1 cellular context compared by ENCODE assay signal in the genomic region with DNA sequence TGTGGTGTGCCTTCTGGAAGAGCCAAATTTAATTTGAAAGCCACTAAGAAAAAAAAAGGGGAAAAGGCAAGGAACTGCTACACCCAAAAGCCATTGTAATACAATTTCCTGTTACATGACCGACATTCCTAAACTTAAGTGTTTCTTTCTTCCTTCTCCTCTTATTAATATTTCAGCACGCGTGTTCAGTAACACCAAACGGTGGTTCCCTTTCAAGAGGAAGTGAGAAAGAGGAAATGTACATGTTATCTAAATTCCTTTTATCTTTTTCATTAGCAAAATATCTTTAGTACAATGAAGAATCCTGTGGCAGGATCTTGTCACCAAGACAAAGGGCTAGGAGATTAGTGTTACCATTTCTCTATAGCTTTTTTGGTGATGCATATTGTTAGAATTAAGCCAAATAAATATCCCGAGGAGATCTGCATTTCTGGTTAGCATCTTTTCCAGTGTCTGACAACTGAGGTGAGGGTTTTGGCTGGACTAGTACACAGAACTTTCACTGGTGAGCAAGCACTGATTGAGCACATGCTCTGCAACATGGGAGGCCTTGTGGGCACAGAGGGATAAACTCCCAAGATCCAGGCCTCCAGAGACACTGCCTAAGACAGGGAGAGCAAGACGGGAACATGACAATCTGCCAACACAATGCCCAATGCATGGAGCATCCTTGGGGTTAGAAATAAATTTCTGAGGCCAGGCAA.
TF ChIP-seq lines count a peak whose summit lies in the region.

No MANE protein-coding gene starts in this region.

TF ChIP-seq in WTC11, 78 proteins besides CTCF, POLR2A, EP300 and RAD21 (continued from another document):
- TF ChIP-seq, protein P1, sequence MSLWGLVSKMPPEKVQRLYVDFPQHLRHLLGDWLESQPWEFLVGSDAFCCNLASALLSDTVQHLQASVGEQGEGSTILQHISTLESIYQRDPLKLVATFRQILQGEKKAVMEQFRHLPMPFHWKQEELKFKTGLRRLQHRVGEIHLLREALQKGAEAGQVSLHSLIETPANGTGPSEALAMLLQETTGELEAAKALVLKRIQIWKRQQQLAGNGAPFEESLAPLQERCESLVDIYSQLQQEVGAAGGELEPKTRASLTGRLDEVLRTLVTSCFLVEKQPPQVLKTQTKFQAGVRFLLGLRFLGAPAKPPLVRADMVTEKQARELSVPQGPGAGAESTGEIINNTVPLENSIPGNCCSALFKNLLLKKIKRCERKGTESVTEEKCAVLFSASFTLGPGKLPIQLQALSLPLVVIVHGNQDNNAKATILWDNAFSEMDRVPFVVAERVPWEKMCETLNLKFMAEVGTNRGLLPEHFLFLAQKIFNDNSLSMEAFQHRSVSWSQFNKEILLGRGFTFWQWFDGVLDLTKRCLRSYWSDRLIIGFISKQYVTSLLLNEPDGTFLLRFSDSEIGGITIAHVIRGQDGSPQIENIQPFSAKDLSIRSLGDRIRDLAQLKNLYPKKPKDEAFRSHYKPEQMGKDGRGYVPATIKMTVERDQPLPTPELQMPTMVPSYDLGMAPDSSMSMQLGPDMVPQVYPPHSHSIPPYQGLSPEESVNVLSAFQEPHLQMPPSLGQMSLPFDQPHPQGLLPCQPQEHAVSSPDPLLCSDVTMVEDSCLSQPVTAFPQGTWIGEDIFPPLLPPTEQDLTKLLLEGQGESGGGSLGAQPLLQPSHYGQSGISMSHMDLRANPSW (CRISPR knock-in tag; conservative IDR thresholded peaks at IDR 0.05; ENCODE audit: low read depth), result no peak
- TF ChIP-seq ELF4 (CRISPR knock-in tag; IDR thresholded peaks at IDR 0.05; ENCODE audit: low read depth), result no peak
- TF ChIP-seq, protein P2, sequence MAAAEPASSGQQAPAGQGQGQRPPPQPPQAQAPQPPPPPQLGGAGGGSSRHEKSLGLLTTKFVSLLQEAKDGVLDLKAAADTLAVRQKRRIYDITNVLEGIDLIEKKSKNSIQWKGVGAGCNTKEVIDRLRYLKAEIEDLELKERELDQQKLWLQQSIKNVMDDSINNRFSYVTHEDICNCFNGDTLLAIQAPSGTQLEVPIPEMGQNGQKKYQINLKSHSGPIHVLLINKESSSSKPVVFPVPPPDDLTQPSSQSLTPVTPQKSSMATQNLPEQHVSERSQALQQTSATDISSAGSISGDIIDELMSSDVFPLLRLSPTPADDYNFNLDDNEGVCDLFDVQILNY (CRISPR knock-in tag; IDR thresholded peaks at IDR 0.05), result no peak
- TF ChIP-seq ZNF121 (CRISPR knock-in tag; IDR thresholded peaks at IDR 0.05), result no peak
